ENCODE assay signal across 21 cellular contexts in genomic region chr20:49432562-49432961, GRCh38. TPM values are rescaled to one million over a fixed set of nuclear protein-coding genes. Genes with fewer than 3 reads are reported as not detected.
"Had no signal": no experiment of that assay in that cellular context is flagged by ENCODE, and none has a peak within 500 bp of the region (broad histone marks: within the 10 kb centered on the region; RNA-seq: fewer than 3 reads in every experiment).

No MANE protein-coding gene starts in this region.

- H3K27me3 ChIP-seq: neural progenitor cell, testis, upper lobe of right lung had no signal

- H3K36me3 ChIP-seq: left ventricle myocardium inferior, neural progenitor cell, spleen, upper lobe of right lung had no signal

- H3K4me3 ChIP-seq: left ventricle myocardium inferior, mucosa of descending colon, neural progenitor cell, spleen, testis, upper lobe of right lung had no signal

- H2AFZ ChIP-seq: neural progenitor cell had no signal

- H3K9me3 Mint-ChIP-seq: activated B cell treated with CpG ODN at 0.5 μM for 24 hours; activated CD4-positive, alpha-beta T cell treated with anti-CD3 and anti-CD28 coated beads, Interleukin-2, amount 10 ng/mL, durations not matched to agents 24 days and 14 days; activated naive CD8-positive, alpha-beta T cell treated with anti-CD3 and anti-CD28 coated beads, Interleukin-2, amount 10 ng/mL, durations not matched to agents 7 days and 5 days; activated T-cell treated with anti-CD3 and anti-CD28 coated beads, Interleukin-2, amount 50 U/mL, for 24 hours; activated T-helper 2 cell treated with anti-CD3 and anti-CD28 coated beads, Interferon-gamma antibody, Interleukin-2, Interleukin-4, amounts not matched to agents 10 μg/mL and 5 μg/mL and 100 μg/mL, durations not matched to agents 14 hours and 24 hours and 36 hours; naive B cell; neural progenitor cell had no signal

- H3K27ac Mint-ChIP-seq: activated B cell treated with CpG ODN at 0.5 μM for 24 hours; activated CD4-positive, alpha-beta T cell treated with anti-CD3 and anti-CD28 coated beads, Interleukin-2, amount 10 ng/mL, durations not matched to agents 24 days and 14 days; activated CD8-positive, alpha-beta T cell treated with anti-CD3 and anti-CD28 coated beads, Interleukin-2, amount 10 ng/mL, durations not matched to agents 7 days and 5 days; activated naive CD8-positive, alpha-beta T cell treated with anti-CD3 and anti-CD28 coated beads, Interleukin-2, amount 10 ng/mL, durations not matched to agents 7 days and 5 days; activated T-cell treated with anti-CD3 and anti-CD28 coated beads, Interleukin-2, amount 50 U/mL, for 24 hours; activated T-helper 2 cell treated with anti-CD3 and anti-CD28 coated beads, Interferon-gamma antibody, Interleukin-2, Interleukin-4, amounts not matched to agents 10 μg/mL and 5 μg/mL and 100 μg/mL, durations not matched to agents 14 hours and 24 hours and 36 hours; naive B cell; neural progenitor cell; stimulated activated memory B cell treated with anti-CD40 and anti-IgM and Interleukin-4, amounts not matched to agents 10 μg/mL and 1 μg/mL and 100 μg/mL, for 72 hours had no signal

- DNase-seq: activated B cell treated with CpG ODN at 0.5 μM for 24 hours; activated CD4-positive, alpha-beta T cell treated with anti-CD3 and anti-CD28 coated beads, Interleukin-2, amount 10 ng/mL, durations not matched to agents 24 days and 14 days; activated CD8-positive, alpha-beta T cell treated with anti-CD3 and anti-CD28 coated beads, Interleukin-2, amount 10 ng/mL, durations not matched to agents 7 days and 5 days; activated naive CD4-positive, alpha-beta T cell treated with Interleukin-2 at 50 U/mL for 16 hours; activated naive CD8-positive, alpha-beta T cell treated with anti-CD3 and anti-CD28 coated beads, Interleukin-2, amount 10 ng/mL, durations not matched to agents 7 days and 5 days; activated T-cell treated with anti-CD3 and anti-CD28 coated beads, Interleukin-2, amount 50 U/mL, for 24 hours; foreskin keratinocyte; glutamatergic neuron; kidney; left ventricle myocardium inferior; mucosa of descending colon; naive B cell; spleen; stimulated activated CD4-positive, alpha-beta T cell treated with anti-CD3 and anti-CD28 coated beads, Interleukin-4, amount 100 ng/mL, for 4 hours; testis; upper lobe of right lung had no signal

- H3K4me2 ChIP-seq: neural progenitor cell had no signal

- H3K4me1 ChIP-seq: foreskin keratinocyte, neural progenitor cell, spleen, testis, upper lobe of right lung had no signal

- FAIRE-seq: colon, kidney had no signal

- H3K27ac ChIP-seq: foreskin keratinocyte, left ventricle myocardium inferior, neural progenitor cell, spleen, testis, upper lobe of right lung had no signal

- H3K36me3 Mint-ChIP-seq: activated naive CD8-positive, alpha-beta T cell treated with anti-CD3 and anti-CD28 coated beads, Interleukin-2, amount 10 ng/mL, durations not matched to agents 7 days and 5 days; naive B cell; neural progenitor cell; stimulated activated memory B cell treated with anti-CD40 and anti-IgM and Interleukin-4, amounts not matched to agents 10 μg/mL and 1 μg/mL and 100 μg/mL, for 72 hours had no signal

- H3K4me1 Mint-ChIP-seq: activated B cell treated with CpG ODN at 0.5 μM for 24 hours; activated CD4-positive, alpha-beta T cell treated with anti-CD3 and anti-CD28 coated beads, Interleukin-2, amount 10 ng/mL, durations not matched to agents 24 days and 14 days; activated naive CD8-positive, alpha-beta T cell treated with anti-CD3 and anti-CD28 coated beads, Interleukin-2, amount 10 ng/mL, durations not matched to agents 7 days and 5 days; naive B cell; neural progenitor cell; stimulated activated memory B cell treated with anti-CD40 and anti-IgM and Interleukin-4, amounts not matched to agents 10 μg/mL and 1 μg/mL and 100 μg/mL, for 72 hours had no signal

- H3K4me3 Mint-ChIP-seq: activated B cell treated with CpG ODN at 0.5 μM for 24 hours; activated CD4-positive, alpha-beta T cell treated with anti-CD3 and anti-CD28 coated beads, Interleukin-2, amount 10 ng/mL, durations not matched to agents 24 days and 14 days; activated CD8-positive, alpha-beta T cell treated with anti-CD3 and anti-CD28 coated beads, Interleukin-2, amount 10 ng/mL, durations not matched to agents 7 days and 5 days; activated naive CD8-positive, alpha-beta T cell treated with anti-CD3 and anti-CD28 coated beads, Interleukin-2, amount 10 ng/mL, durations not matched to agents 7 days and 5 days; activated T-cell treated with anti-CD3 and anti-CD28 coated beads, Interleukin-2, amount 50 U/mL, for 24 hours; naive B cell; neural progenitor cell; stimulated activated memory B cell treated with anti-CD40 and anti-IgM and Interleukin-4, amounts not matched to agents 10 μg/mL and 1 μg/mL and 100 μg/mL, for 72 hours had no signal

- ATAC-seq: activated CD8-positive, alpha-beta T cell treated with anti-CD3 and anti-CD28 coated beads, Interleukin-2, amount 10 ng/mL, durations not matched to agents 7 days and 5 days; foreskin keratinocyte; mucosa of descending colon; stimulated activated memory B cell treated with anti-CD40 and anti-IgM and Interleukin-4, amounts not matched to agents 10 μg/mL and 1 μg/mL and 100 μg/mL, for 72 hours; upper lobe of right lung had no signal

RNA-seq across cellular contexts. Expression of gene KCNB1, which starts 49.9 kb away (rescaled TPM):
- total RNA-seq: activated B cell treated with CpG ODN at 0.5 μM for 24 hours; activated CD8-positive, alpha-beta T cell treated with anti-CD3 and anti-CD28 coated beads, Interleukin-2, amount 10 ng/mL, durations not matched to agents 7 days and 5 days; epithelial cell of proximal tubule; foreskin keratinocyte had no signal
- polyA plus RNA-seq: foreskin keratinocyte had no signal
